12 cellular contexts compared by ENCODE assay signal in genomic region chr21:36860736-36861594, GRCh38.
DNase-seq lines count a peak whose midpoint lies in the region; ATAC-seq, FAIRE-seq and TF ChIP-seq lines count a peak whose summit lies in the region.
"Had no signal": no experiment of that assay in that cellular context is flagged by ENCODE, and none has a peak within 500 bp of the region (broad histone marks: within the 10 kb centered on the region; RNA-seq: fewer than 3 reads in every experiment).

No MANE protein-coding gene starts in this region.

- H3K4me1 ChIP-seq in fibroblast of lung (ENCODE audit: control insufficient read depth, extremely low read depth, insufficient read depth, low read length), result peaks cover 3% of the 10 kb centered on the region
- H3K4me1 ChIP-seq in psoas muscle, result peaks cover 10% of the 10 kb centered on the region

- intact Hi-C loops in psoas muscle (cut with DNase I), result no loop called here

- no peak overlapping the region for H3K4me3 ChIP-seq in fibroblast of lung (replicated peaks in 1 of 4; ENCODE audit: control extremely low read depth in 1 of 4, insufficient read depth in 1 of 4, low read depth in 3 of 4, low read length in 4 of 4)
- no peak overlapping the region for H3K4me3 ChIP-seq in psoas muscle
- H3K4me3 ChIP-seq: dorsolateral prefrontal cortex had no signal

- TF ChIP-seq POLR2A in H54 (IDR thresholded peaks at IDR 0.05; ENCODE audit: low read depth, low read length), result no peak

- H2AFZ ChIP-seq in fibroblast of lung (ENCODE audit: low read length), result no peak overlapping the region

- H3K9ac ChIP-seq in fibroblast of lung (ENCODE audit: insufficient read depth, low read length), result no peak overlapping the region

- H3K9me3 ChIP-seq in fibroblast of lung (ENCODE audit: control insufficient read depth, insufficient read depth, low read depth, low read length) (no peaks in the 10 kb centered on the region), psoas muscle (no peaks in the 10 kb centered on the region)

- no peaks in the 10 kb centered on the region for H3K79me2 ChIP-seq in fibroblast of lung (ENCODE audit: control insufficient read depth, insufficient read depth, low read length)

- FAIRE-seq in H54 (lab: Jason Lieb, UNC) (peak; percentile 50), RCC 7860 (lab: Jason Lieb, UNC) (peak; percentile 82)

- H3K27ac ChIP-seq in fibroblast of lung (ENCODE audit: insufficient read depth, low read length), result no peak overlapping the region
- peak overlapping the region; percentile 47 for H3K27ac ChIP-seq in psoas muscle

- H3K4me2 ChIP-seq in fibroblast of lung (ENCODE audit: extremely low read depth, insufficient read depth, low read length), result no peak overlapping the region

- H3K27me3 ChIP-seq in fibroblast of lung (ENCODE audit: control insufficient read depth, insufficient read depth, low read length) (no peaks in the 10 kb centered on the region), psoas muscle (ENCODE audit: insufficient read depth in 3 of 3, low read length in 2 of 3) (no peaks in the 10 kb centered on the region)
- H3K27me3 ChIP-seq: dorsolateral prefrontal cortex had no signal

- ATAC-seq in psoas muscle, result peak in 2 of 4 donors; percentile 36 to 49
- no peak for ATAC-seq in activated T-cell treated with anti-CD3 and anti-CD28 coated beads, Interleukin-2, amount 50 U/mL, for 4 hours

- H3K4me3 Mint-ChIP-seq in activated T-cell treated with anti-CD3 and anti-CD28 coated beads, Interleukin-2, amount 50 U/mL, for 4 hours, result no peak overlapping the region
- H3K4me3 Mint-ChIP-seq: T-cell had no signal

- H3K36me3 ChIP-seq in fibroblast of lung (ENCODE audit: control insufficient read depth, insufficient read depth, low read length), result no peaks in the 10 kb centered on the region
- H3K36me3 ChIP-seq in psoas muscle (ENCODE audit: insufficient read depth in 1 of 2, low read depth in 1 of 2), result no peaks in the 10 kb centered on the region

- H3K9me3 Mint-ChIP-seq in activated T-cell treated with anti-CD3 and anti-CD28 coated beads, Interleukin-2, amount 50 U/mL, for 4 hours, result no peaks in the 10 kb centered on the region
- H3K9me3 Mint-ChIP-seq: T-cell had no signal

- WGBS in psoas muscle, 3 donors, result 83 to 87% (median 84%) methylated on average over 8 of the region's 8 CpGs

- peak; percentile 42 for DNase-seq in H54 (ENCODE audit: insufficient read length, low spot score)
- peak; percentile 83 for DNase-seq in RCC 7860 (ENCODE audit: low spot score)
- DNase-seq in fibroblast of lung (ENCODE audit: low read depth in 2 of 2), result peak; percentile 20 to 91
- DNase-seq in psoas muscle, result no peak
- DNase-seq in stimulated activated CD4-positive, alpha-beta T cell treated with anti-CD3 and anti-CD28 coated beads, Interleukin-2, amount 100 ng/mL, for 48 hours, result no peak
- DNase-seq in globus pallidus (ENCODE audit: low spot score), result no peak
- no peak for DNase-seq in activated T-cell treated with anti-CD3 and anti-CD28 coated beads, Interleukin-2, amount 50 U/mL, for 4 hours
- DNase-seq in 8988T, result no peak
- DNase-seq: activated T-cell treated with anti-CD3 and anti-CD28 coated beads, Interleukin-2, amount 50 U/mL, for 1 hour; dorsolateral prefrontal cortex; stimulated activated CD4-positive, alpha-beta T cell treated with anti-CD3 and anti-CD28 coated beads, Interleukin-12 subunit alpha, Interleukin-12 subunit beta, amount 100 ng/mL, for 4 hours had no signal

- no peaks in the 10 kb centered on the region for H4K20me1 ChIP-seq in fibroblast of lung (ENCODE audit: control insufficient read depth, extremely low read depth, insufficient read depth, low read length)

- TF ChIP-seq CTCF in fibroblast of lung (conservative IDR thresholded peaks at IDR 0.05 in 1 of 2, IDR thresholded peaks at IDR 0.05 in 1 of 2; ENCODE audit: low read depth in 1 of 2, low read length in 2 of 2) (no peak), psoas muscle (IDR thresholded peaks at IDR 0.05) (no peak)

- H3K27me3 Mint-ChIP-seq in activated T-cell treated with anti-CD3 and anti-CD28 coated beads, Interleukin-2, amount 50 U/mL, for 4 hours (ENCODE audit: low read depth), result no peaks in the 10 kb centered on the region
- H3K27me3 Mint-ChIP-seq: T-cell had no signal

- peaks cover 10% of the 10 kb centered on the region for H3K36me3 Mint-ChIP-seq in activated T-cell treated with anti-CD3 and anti-CD28 coated beads, Interleukin-2, amount 50 U/mL, for 4 hours (ENCODE audit: insufficient read depth)

- H3K4me1 Mint-ChIP-seq in activated T-cell treated with anti-CD3 and anti-CD28 coated beads, Interleukin-2, amount 50 U/mL, for 4 hours (ENCODE audit: low read depth), result peaks cover 15% of the 10 kb centered on the region

Comparison
In these comparisons a context has a peak if more than half of its experiments do, and no peak if none do; other contexts are left out.
1. DNase-seq: peak in H54 (single experiment), RCC 7860 (single experiment) and fibroblast of lung (2 of 2); none in psoas muscle (0 of 2), stimulated activated CD4-positive, alpha-beta T cell treated with anti-CD3 and anti-CD28 coated beads, Interleukin-2, amount 100 ng/mL, for 48 hours (0 of 2), globus pallidus (single experiment), activated T-cell treated with anti-CD3 and anti-CD28 coated beads, Interleukin-2, amount 50 U/mL, for 4 hours (single experiment) and 8988T (single experiment).